ENCODE assay signal across 13 cellular contexts in the genomic region with DNA sequence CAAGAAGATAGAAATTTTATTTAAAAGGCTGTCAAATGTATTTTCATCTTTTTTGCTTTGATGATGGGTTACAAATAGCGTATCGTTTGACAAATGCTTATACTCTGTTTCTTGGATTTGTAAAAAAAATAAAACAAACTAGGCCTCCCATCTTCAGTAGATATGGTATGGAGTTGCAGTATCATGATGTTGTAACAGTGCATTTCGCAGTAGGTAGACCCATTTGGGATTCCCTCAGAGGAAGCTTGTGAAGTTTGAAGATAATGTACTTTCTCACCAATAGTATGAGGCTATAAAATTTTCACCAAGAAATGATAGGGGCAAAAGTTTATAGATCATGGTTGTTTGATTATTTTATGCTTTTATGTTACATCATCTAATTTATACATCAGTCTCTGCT. TPM values are rescaled to one million over a fixed set of nuclear protein-coding genes. Genes with fewer than 3 reads are reported as not detected.
DNase-seq lines count a peak whose midpoint lies in the region; ATAC-seq and TF ChIP-seq lines count a peak whose summit lies in the region.
"Had no signal": no experiment of that assay in that cellular context is flagged by ENCODE, and none has a peak within 500 bp of the region (broad histone marks: within the 10 kb centered on the region; RNA-seq: fewer than 3 reads in every experiment).

No MANE protein-coding gene starts in this region.

- POLR2A ChIA-PET in activated CD4-positive, alpha-beta T cell treated with anti-CD3 and anti-CD28 coated beads for 36 hours (lab: Charles Lee): interaction anchor here (0.8 to 1.1 kb wide), 4 partner anchors 10 to 86 kb away, joined by 3 to 4 read pairs (median 4); no protein-coding TSS in a partner anchor

- no peak for TF ChIP-seq EP300 in ovary (IDR thresholded peaks at IDR 0.05)

- intact Hi-C loops in activated CD4-positive, alpha-beta T cell treated with anti-CD3 and anti-CD28 coated beads for 36 hours (cut with DNase I, micrococcal nuclease): loop anchor here in 1 of 2 experiments (1.0 to 10.0 kb wide), 2 partner anchors 9 to 155 kb away; no protein-coding TSS in a partner anchor
- intact Hi-C loops in ovary (cut with DNase I): no loop called here
- intact Hi-C loops in Calu3 (cut with micrococcal nuclease; ENCODE audit: unreplicated experiment): loop anchor here (10.0 kb wide), 1 partner anchor 845 kb away; no protein-coding TSS in a partner anchor

- TF ChIP-seq POLR2A in ovary (IDR thresholded peaks at IDR 0.05): no peak

- H3K27me3 ChIP-seq in Loucy (ENCODE audit: insufficient read depth, low read length, poor library complexity, severe bottlenecking) (no peaks in the 10 kb centered on the region), rectal smooth muscle tissue (ENCODE audit: control insufficient read depth, insufficient read depth, low read length) (no peaks in the 10 kb centered on the region), ovary (no peaks in the 10 kb centered on the region)

- peak overlapping the region; percentile 87 for H3K27ac Mint-ChIP-seq in activated CD4-positive, alpha-beta T cell treated with anti-CD3 and anti-CD28 coated beads for 36 hours
- H3K27ac Mint-ChIP-seq in chondrocyte (ENCODE audit: unreplicated experiment): peak overlapping the region; percentile 18
- no peak overlapping the region for H3K27ac Mint-ChIP-seq in Calu3 (ENCODE audit: unreplicated experiment)
- H3K27ac Mint-ChIP-seq: nephron had no signal

- H3K9me3 ChIP-seq in Loucy (ENCODE audit: insufficient read depth, low read depth, low read length): no peaks in the 10 kb centered on the region
- no peaks in the 10 kb centered on the region for H3K9me3 ChIP-seq in ovary

- WGBS in ovary, 3 donors: 94 to 95% (median 95%) methylated on average over 3 of the region's 3 CpGs

- H3K9me2 ChIP-seq in Loucy (replicated peaks; ENCODE audit: low read depth, low read length): no peaks in the 10 kb centered on the region

- H3K9ac ChIP-seq in Loucy (ENCODE audit: low read depth, low read length, poor library complexity, severe bottlenecking) (no peak overlapping the region), rectal smooth muscle tissue (ENCODE audit: low read length) (no peak overlapping the region)

- H3K9me3 Mint-ChIP-seq in activated CD4-positive, alpha-beta T cell treated with anti-CD3 and anti-CD28 coated beads for 36 hours (ENCODE audit: low read depth): no peaks in the 10 kb centered on the region
- H3K9me3 Mint-ChIP-seq in chondrocyte (ENCODE audit: low read depth) (no peaks in the 10 kb centered on the region), Calu3 (ENCODE audit: low read depth, unreplicated experiment) (no peaks in the 10 kb centered on the region)
- H3K9me3 Mint-ChIP-seq: H9, nephron had no signal

- H3K36me3 ChIP-seq in Loucy (ENCODE audit: insufficient read depth, low read length) (no peaks in the 10 kb centered on the region), rectal smooth muscle tissue (ENCODE audit: control insufficient read depth, insufficient read depth, low read length) (no peaks in the 10 kb centered on the region), ovary (no peaks in the 10 kb centered on the region)

- no peak for DNase-seq in activated CD4-positive, alpha-beta T cell treated with anti-CD3 and anti-CD28 coated beads for 36 hours
- DNase-seq in activated CD4-positive, alpha-beta T cell treated with anti-CD3 and anti-CD28 coated beads, Interleukin-2, amount 50 U/mL, for 1 hour: no peak
- DNase-seq in chondrocyte (ENCODE audit: low spot score) (no peak), ovary (no peak), Calu3 (no peak)
- DNase-seq: DMS53, H9, NCI-H146, SHP77 treated with DMSO at 0.1 percent for 48 hours had no signal

- CTCF ChIA-PET in activated CD4-positive, alpha-beta T cell treated with anti-CD3 and anti-CD28 coated beads for 36 hours (lab: Charles Lee): interaction anchor here (0.7 to 3.7 kb wide), 7 partner anchors 8 to 187 kb away, joined by 3 to 14 read pairs (median 5); no protein-coding TSS in a partner anchor
- CTCF ChIA-PET in Calu3 (lab: Charles Lee): no interaction called here

- BruUV-seq in Calu3 (replicated peaks; lab: Mats Ljungman, UMichigan): no TSS peak

- H3K27ac ChIP-seq in rectal smooth muscle tissue (ENCODE audit: low read depth, low read length) (peak overlapping the region; percentile 29), ovary (no peak overlapping the region)

- ATAC-seq in activated CD4-positive, alpha-beta T cell treated with anti-CD3 and anti-CD28 coated beads for 36 hours: peak; percentile 21
- no peak for ATAC-seq in HG03135 (IDR thresholded peaks at IDR 0.05; ENCODE audit: unreplicated experiment)

- peaks cover 13% of the 10 kb centered on the region for H3K36me3 Mint-ChIP-seq in activated CD4-positive, alpha-beta T cell treated with anti-CD3 and anti-CD28 coated beads for 36 hours (ENCODE audit: low read depth)
- H3K36me3 Mint-ChIP-seq in chondrocyte (ENCODE audit: low read depth): no peaks in the 10 kb centered on the region
- no peaks in the 10 kb centered on the region for H3K36me3 Mint-ChIP-seq in Calu3 (ENCODE audit: insufficient read depth, unreplicated experiment)

- H3K4me1 ChIP-seq in Loucy (ENCODE audit: insufficient read depth, low read length, poor library complexity, severe bottlenecking): peaks cover 79% of the 10 kb centered on the region
- peaks cover 49% of the 10 kb centered on the region for H3K4me1 ChIP-seq in rectal smooth muscle tissue (ENCODE audit: control insufficient read depth, insufficient read depth, low read length)
- H3K4me1 ChIP-seq in ovary (ENCODE audit: insufficient read depth): peaks cover 16% of the 10 kb centered on the region

- peak overlapping the region; percentile 89 for H3K4me2 ChIP-seq in Loucy (ENCODE audit: low read depth, low read length, poor library complexity, severe bottlenecking)

- no peaks in the 10 kb centered on the region for H3K27me3 Mint-ChIP-seq in activated CD4-positive, alpha-beta T cell treated with anti-CD3 and anti-CD28 coated beads for 36 hours
- H3K27me3 Mint-ChIP-seq in chondrocyte (ENCODE audit: low read depth) (no peaks in the 10 kb centered on the region), Calu3 (ENCODE audit: unreplicated experiment) (no peaks in the 10 kb centered on the region)

- H4K20me1 ChIP-seq in Loucy (ENCODE audit: insufficient read depth, low read length, poor library complexity, severe bottlenecking): peaks cover 100% of the 10 kb centered on the region

- no peak overlapping the region for H2AFZ ChIP-seq in Loucy (ENCODE audit: low read length)

- TF ChIP-seq CTCF in Loucy (conservative IDR thresholded peaks at IDR 0.05; ENCODE audit: low read length) (no peak), chondrocyte (IDR thresholded peaks at IDR 0.05) (no peak), ovary (IDR thresholded peaks at IDR 0.05) (no peak), Calu3 (IDR thresholded peaks at IDR 0.05; ENCODE audit: unreplicated experiment) (no peak)

- peaks cover 100% of the 10 kb centered on the region for H3K79me2 ChIP-seq in Loucy (ENCODE audit: insufficient read depth, low read length)

- H3K4me3 ChIP-seq in Loucy (ENCODE audit: low read length, poor library complexity, severe bottlenecking): peak overlapping the region; percentile 36
- H3K4me3 ChIP-seq in rectal smooth muscle tissue (ENCODE audit: low read length): no peak overlapping the region
- H3K4me3 ChIP-seq in ovary: no peak overlapping the region

- H3F3A ChIP-seq in Loucy (ENCODE audit: low read depth): peaks cover 3% of the 10 kb centered on the region; the same call in 1 of the 2 replicates

- peak overlapping the region; percentile 67 for H3K4me3 Mint-ChIP-seq in activated CD4-positive, alpha-beta T cell treated with anti-CD3 and anti-CD28 coated beads for 36 hours
- H3K4me3 Mint-ChIP-seq in chondrocyte (ENCODE audit: unreplicated experiment) (no peak overlapping the region), Calu3 (ENCODE audit: low read depth, unreplicated experiment) (no peak overlapping the region)
- H3K4me3 Mint-ChIP-seq: H9, nephron had no signal

- peaks cover 75% of the 10 kb centered on the region for H3K4me1 Mint-ChIP-seq in activated CD4-positive, alpha-beta T cell treated with anti-CD3 and anti-CD28 coated beads for 36 hours
- H3K4me1 Mint-ChIP-seq in chondrocyte (ENCODE audit: low read depth) (peaks cover 59% of the 10 kb centered on the region), Calu3 (ENCODE audit: low read depth, unreplicated experiment) (peaks cover 71% of the 10 kb centered on the region)

RNA-seq across cellular contexts. Expression of a gene that starts 10.7 kb away (rescaled TPM):
- 100 to 1,000 TPM; 317 to 481 TPM for total RNA-seq in activated CD4-positive, alpha-beta T cell treated with anti-CD3 and anti-CD28 coated beads for 36 hours
- 164 to 177 TPM (median 166 TPM) in 3 replicates for total RNA-seq in chondrocyte
- 100 to 1,000 TPM; 117 to 152 (median 127) TPM for total RNA-seq in ovary
- 10 to 100 TPM; 39.7 to 66.1 TPM for polyA plus RNA-seq in ovary
- 164 and 183 TPM in 2 replicates for total RNA-seq in Calu3 (2022)
